28 cellular contexts compared by ENCODE assay signal in the genomic region with DNA sequence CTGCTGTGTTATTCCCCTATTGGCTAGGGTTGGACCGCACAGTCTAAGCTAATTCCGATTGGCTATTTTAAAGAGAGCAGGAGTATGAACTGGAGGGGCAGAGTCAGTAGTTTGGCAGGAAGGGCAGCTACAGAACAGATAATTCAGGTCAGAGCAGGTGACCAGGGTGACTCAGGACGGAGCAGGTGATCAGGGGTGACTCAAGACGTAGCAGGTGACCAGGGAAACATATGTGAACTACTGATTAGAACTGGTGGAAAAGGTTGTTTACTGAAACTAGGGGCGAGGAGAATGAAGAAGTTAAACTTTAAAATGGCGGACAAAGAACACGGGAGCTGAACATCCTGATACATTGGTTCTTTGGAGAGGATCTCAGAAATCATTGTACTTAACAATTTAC.
"Had no signal": no experiment of that assay in that cellular context is flagged by ENCODE, and none has a peak within 500 bp of the region (broad histone marks: within the 10 kb centered on the region; RNA-seq: fewer than 3 reads in every experiment).

No MANE protein-coding gene starts in this region.

- H3K27ac ChIP-seq: adrenal gland, body of pancreas, coronary artery, epithelial cell of prostate, heart left ventricle, WERI-Rb-1 had no signal

- H3K9me3 ChIP-seq: adrenal gland, body of pancreas had no signal

- H3K4me1 ChIP-seq: adrenal gland, body of pancreas, heart left ventricle had no signal

- DNase-seq: activated B cell treated with CpG ODN at 0.5 μM for 24 hours; activated CD4-positive, alpha-beta memory T cell treated with anti-CD3 and anti-CD28 coated beads for 36 hours; activated CD4-positive, alpha-beta T cell treated with anti-CD3 and anti-CD28 coated beads, Interleukin-2, amount 10 ng/mL, durations not matched to agents 24 days and 14 days; activated CD8-positive, alpha-beta memory T cell treated with anti-CD3 and anti-CD28 coated beads, Interleukin-2, amount 10 ng/mL, durations not matched to agents 7 days and 5 days; activated CD8-positive, alpha-beta memory T cell treated with anti-CD3 and anti-CD28 coated beads, Interleukin-2, amount 50 U/mL, for 4 hours; activated CD8-positive, alpha-beta T cell treated with anti-CD3 and anti-CD28 coated beads, Interleukin-2, amount 10 ng/mL, durations not matched to agents 7 days and 5 days; activated effector memory CD4-positive, alpha-beta T cell treated with anti-CD3 and anti-CD28 coated beads, Interleukin-2, amount 50 U/mL, for 16 hours; activated naive CD4-positive, alpha-beta T cell treated with anti-CD3 and anti-CD28 coated beads for 36 hours; activated naive CD8-positive, alpha-beta T cell treated with anti-CD3 and anti-CD28 coated beads for 36 hours; activated naive CD8-positive, alpha-beta T cell treated with anti-CD3 and anti-CD28 coated beads, Interleukin-2, amount 50 U/mL, for 24 hours; activated T-cell treated with anti-CD3 and anti-CD28 coated beads, Interleukin-2, amount 50 U/mL, for 1 hour; activated T-cell treated with anti-CD3 and anti-CD28 coated beads, Interleukin-2, amount 50 U/mL, for 48 hours; adrenal gland; amygdala; aorta; body of pancreas; dermis blood vessel endothelial cell; effector CD4-positive, alpha-beta T cell; effector memory CD8-positive, alpha-beta T cell; glutamatergic neuron; heart left ventricle; T-helper 1 cell; T-helper 17 cell; T1000; WERI-Rb-1 had no signal

- ATAC-seq: activated CD4-positive, CD25-positive, alpha-beta regulatory T cell treated with anti-CD3 and anti-CD28 coated beads, Interleukin-2, amount 50 U/mL, for 24 hours; activated CD8-positive, alpha-beta memory T cell treated with anti-CD3 and anti-CD28 coated beads, Interleukin-2, amount 10 ng/mL, durations not matched to agents 7 days and 5 days; activated CD8-positive, alpha-beta T cell treated with anti-CD3 and anti-CD28 coated beads, Interleukin-2, amount 10 ng/mL, durations not matched to agents 7 days and 5 days; activated naive CD8-positive, alpha-beta T cell treated with anti-CD3 and anti-CD28 coated beads, Interleukin-2, amount 50 U/mL, for 24 hours; body of pancreas; effector memory CD8-positive, alpha-beta T cell; heart left ventricle; T-helper 17 cell had no signal

- H3K36me3 ChIP-seq: adrenal gland, WERI-Rb-1 had no signal

- H3K27me3 ChIP-seq: adrenal gland, body of pancreas, heart left ventricle had no signal

- H3K4me3 ChIP-seq: adrenal gland, body of pancreas, coronary artery, heart left ventricle had no signal
